In the genomic region with DNA sequence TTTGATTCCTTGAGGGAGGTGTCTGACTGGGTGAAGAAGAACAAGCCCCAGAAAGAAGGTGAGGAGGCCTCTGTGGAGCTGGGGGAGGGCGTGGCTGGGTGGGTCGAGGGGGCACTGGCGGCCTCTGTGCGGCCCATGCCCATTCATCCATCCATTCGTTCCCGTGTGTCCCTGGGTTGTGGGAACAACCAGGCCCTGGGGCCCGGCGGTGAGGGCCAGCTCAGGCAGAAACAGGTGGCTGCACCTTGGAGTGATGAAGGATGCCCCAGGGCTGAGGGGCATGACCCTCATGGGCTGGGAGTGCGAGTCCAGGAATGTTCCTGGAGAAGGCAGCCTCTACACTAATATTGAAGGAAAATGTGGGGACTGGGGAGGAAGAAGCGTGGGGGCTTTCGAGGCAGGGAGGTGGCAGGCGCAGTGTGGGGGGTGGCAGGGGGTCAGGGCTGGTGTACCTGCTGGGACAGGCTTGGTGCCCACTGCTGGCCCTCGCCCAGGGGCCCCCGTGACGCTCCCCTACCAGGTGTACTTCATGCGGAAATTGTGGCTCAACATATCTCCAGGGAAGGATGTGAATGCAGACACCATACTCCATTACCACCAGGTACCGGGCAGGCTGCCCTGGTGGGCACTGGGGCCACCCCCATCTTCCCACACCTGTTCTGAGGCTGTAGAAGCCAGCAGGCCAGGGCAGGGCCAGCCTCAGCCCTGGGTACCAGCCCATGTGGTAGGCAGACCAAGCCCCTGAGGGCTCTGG, we compare ENCODE assay signal across 1 cellular context.
TF ChIP-seq lines count a peak whose summit lies in the region.

No MANE protein-coding gene starts in this region.

TF ChIP-seq in H1, 55 proteins besides CTCF, POLR2A, EP300 and RAD21:
- TF ChIP-seq NANOG (IDR thresholded peaks at IDR 0.05; ENCODE audit: insufficient read depth, low read depth, low read length, poor library complexity, severe bottlenecking), result no peak
- TF ChIP-seq SP4 (IDR thresholded peaks at IDR 0.05; ENCODE audit: low read length), result no peak
- TF ChIP-seq HDAC6 (IDR thresholded peaks at IDR 0.05; ENCODE audit: low read depth, low read length), result no peak
- no peak for TF ChIP-seq EGR1 (IDR thresholded peaks at IDR 0.05; ENCODE audit: borderline replicate concordance, low read depth, low read length)
- TF ChIP-seq SIX5 (IDR thresholded peaks at IDR 0.05; ENCODE audit: low read depth, low read length), result no peak
- TF ChIP-seq KDM5A (IDR thresholded peaks at IDR 0.05; ENCODE audit: low read length), result no peak
- no peak for TF ChIP-seq ASH2L (IDR thresholded peaks at IDR 0.05; ENCODE audit: low read length)
- no peak for TF ChIP-seq TAF1 (IDR thresholded peaks at IDR 0.05; ENCODE audit: low read depth, low read length)
- no peak for TF ChIP-seq BRCA1 (IDR thresholded peaks at IDR 0.05; ENCODE audit: low read depth, low read length)
- TF ChIP-seq RXRA (IDR thresholded peaks at IDR 0.05; ENCODE audit: insufficient read depth, low read depth, low read length), result no peak
- TF ChIP-seq TEAD4 (IDR thresholded peaks at IDR 0.05; ENCODE audit: low read depth, low read length), result no peak
- TF ChIP-seq CBX5 (IDR thresholded peaks at IDR 0.05; ENCODE audit: low read depth, low read length), result no peak
- TF ChIP-seq POLR2AphosphoS5 (IDR thresholded peaks at IDR 0.05; ENCODE audit: low read depth, low read length), result no peak
TF ChIP-seq in H1: peak in this region for 0.
